In the genomic region with DNA sequence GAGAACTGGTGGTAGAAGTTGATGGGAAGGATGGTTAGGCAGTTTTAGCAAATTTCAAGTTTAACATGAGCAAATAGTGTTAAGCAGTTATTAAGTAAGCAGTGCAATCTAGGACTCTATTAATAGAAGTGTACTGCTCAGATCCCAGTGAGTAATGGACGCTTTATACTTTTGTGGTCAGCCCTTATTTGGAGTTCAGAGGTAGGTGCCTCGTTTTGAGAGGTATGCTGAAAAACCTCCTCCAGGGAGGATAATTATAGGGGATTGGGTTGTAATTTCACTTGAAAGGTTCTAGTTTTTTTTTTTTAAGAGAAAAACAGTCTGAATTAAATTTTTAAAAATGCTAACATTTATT, we compare ENCODE assay signal across 15 cellular contexts. TPM values are rescaled to one million over a fixed set of nuclear protein-coding genes. Genes with fewer than 3 reads are reported as not detected.
DNase-seq lines count a peak whose midpoint lies in the region; ATAC-seq, FAIRE-seq and TF ChIP-seq lines count a peak whose summit lies in the region.
"Had no signal": no experiment of that assay in that cellular context is flagged by ENCODE, and none has a peak within 500 bp of the region (broad histone marks: within the 10 kb centered on the region; RNA-seq: fewer than 3 reads in every experiment).

No MANE protein-coding gene starts in this region.

- peak overlapping the region; percentile 64 for H3K4me3 Mint-ChIP-seq in astrocyte (ENCODE audit: unreplicated experiment)
- H3K4me3 Mint-ChIP-seq: activated naive CD4-positive, alpha-beta T cell treated with anti-CD3 and anti-CD28 coated beads, Interleukin-2, amount 10 ng/mL, durations not matched to agents 7 days and 5 days; type B pancreatic cell had no signal

- H3K27ac ChIP-seq in IMR-90 (ENCODE audit: insufficient read depth, low read length) = no peak overlapping the region
- H3K27ac ChIP-seq in astrocyte (ENCODE audit: low read depth, low read length) = peak overlapping the region; percentile 90
- peak overlapping the region in 9 of 10 donors; percentile 1 to 78 (median 54) for H3K27ac ChIP-seq in heart right ventricle
- H3K27ac ChIP-seq in sigmoid colon = peak overlapping the region; percentile 52 to 83 (median 65)
- H3K27ac ChIP-seq: BLaER1 treated with 17β-estradiol and CSF1 and Interleukin-3, amounts not matched to agents 10 nM and 100 nM; WERI-Rb-1 had no signal

- no peaks in the 10 kb centered on the region for H3K36me3 ChIP-seq in IMR-90 (ENCODE audit: control insufficient read depth, insufficient read depth, low read length)
- H3K36me3 ChIP-seq in astrocyte (ENCODE audit: insufficient read depth, low read length) = no peaks in the 10 kb centered on the region
- no peaks in the 10 kb centered on the region for H3K36me3 ChIP-seq in heart right ventricle
- no peaks in the 10 kb centered on the region for H3K36me3 ChIP-seq in sigmoid colon
- H3K36me3 ChIP-seq: BLaER1 treated with 17β-estradiol and CSF1 and Interleukin-3, amounts not matched to agents 10 nM and 100 nM; WERI-Rb-1 had no signal

- no peaks in the 10 kb centered on the region for H3K9me1 ChIP-seq in IMR-90 (ENCODE audit: insufficient read depth, low read length)

- TF ChIP-seq EP300 in sigmoid colon (IDR thresholded peaks at IDR 0.05) = no peak

- H2AK5ac ChIP-seq in IMR-90 (ENCODE audit: low read depth, low read length) = no peak overlapping the region

- no peaks in the 10 kb centered on the region for H3K79me2 ChIP-seq in astrocyte (ENCODE audit: insufficient read depth, low read length)

- no peaks in the 10 kb centered on the region for H3K9me3 Mint-ChIP-seq in astrocyte (ENCODE audit: unreplicated experiment)
- H3K9me3 Mint-ChIP-seq: activated naive CD4-positive, alpha-beta T cell treated with anti-CD3 and anti-CD28 coated beads, Interleukin-2, amount 10 ng/mL, durations not matched to agents 7 days and 5 days had no signal

- no TSS peak for BruUV-seq in IMR-90 (replicated peaks; lab: Mats Ljungman, UMichigan)

- no peak overlapping the region for H4K5ac ChIP-seq in IMR-90 (ENCODE audit: low read depth, low read length)

- H3K4me3 ChIP-seq in IMR-90 (ENCODE audit: insufficient read depth, low read depth, low read length) (no peak overlapping the region), astrocyte (ENCODE audit: insufficient read depth, low read depth, low read length) (no peak overlapping the region), heart right ventricle (peak overlapping the region in 2 of 10 donors; percentile 5 to 18), sigmoid colon (no peak overlapping the region)
- H3K4me3 ChIP-seq: BLaER1 treated with 17β-estradiol and CSF1 and Interleukin-3, amounts not matched to agents 10 nM and 100 nM had no signal

- in situ Hi-C loops in IMR-90 (cut with MboI; ENCODE audit: low sequenced_read_pairs) = no loop called here

- POLR2A ChIA-PET in IMR-90 (lab: Charles Lee; ENCODE audit: unreplicated experiment) = no interaction called here
- POLR2A ChIA-PET in GM10248 (lab: Yijun Ruan, JAX) = no interaction called here

- peak overlapping the region; percentile 33 for H2BK5ac ChIP-seq in IMR-90 (ENCODE audit: low read depth, low read length, poor library complexity, severe bottlenecking)

- no peak overlapping the region for H3K4ac ChIP-seq in IMR-90 (ENCODE audit: low read depth, low read length)

- no peak overlapping the region for H2AFZ ChIP-seq in IMR-90 (replicated peaks; ENCODE audit: low read length, poor library complexity)
- H2AFZ ChIP-seq in astrocyte (ENCODE audit: low read depth, low read length) = no peak overlapping the region

- H3K4me1 Mint-ChIP-seq in astrocyte (ENCODE audit: low read depth, unreplicated experiment) = peaks cover 21% of the 10 kb centered on the region
- H3K4me1 Mint-ChIP-seq: activated naive CD4-positive, alpha-beta T cell treated with anti-CD3 and anti-CD28 coated beads, Interleukin-2, amount 10 ng/mL, durations not matched to agents 7 days and 5 days had no signal

- H3K23ac ChIP-seq in IMR-90 (ENCODE audit: low read depth, low read length) = no peak overlapping the region

- no peak overlapping the region for H2BK20ac ChIP-seq in IMR-90 (ENCODE audit: low read depth, low read length)

- no peak overlapping the region for H4K91ac ChIP-seq in IMR-90 (ENCODE audit: insufficient read depth, low read depth, low read length)

- H3K9ac ChIP-seq in IMR-90 (ENCODE audit: low read depth, low read length) (no peak overlapping the region), astrocyte (ENCODE audit: low read length) (peak overlapping the region; percentile 29)
- H3K9ac ChIP-seq: BLaER1 treated with 17β-estradiol and CSF1 and Interleukin-3, amounts not matched to agents 10 nM and 100 nM had no signal

- H3K4me2 ChIP-seq in IMR-90 (ENCODE audit: low read depth, low read length) = peak overlapping the region; percentile 51; the same call in 1 of the 2 replicates
- peak overlapping the region; percentile 53 for H3K4me2 ChIP-seq in astrocyte (ENCODE audit: low read length)
- H3K4me2 ChIP-seq: BLaER1 treated with 17β-estradiol and CSF1 and Interleukin-3, amounts not matched to agents 10 nM and 100 nM had no signal

- WGBS in IMR-90 (ENCODE audit: extremely low coverage in 2 of 2, insufficient read length in 1 of 2), 2 experiments = no CpG with 5 or more reads among the region's 2 CpGs
- 26 to 34% methylated on average over 2 of the region's 2 CpGs for WGBS in heart right ventricle, 2 donors
- WGBS in sigmoid colon, 2 donors = 59 to 60% methylated on average over 2 of the region's 2 CpGs

- peak overlapping the region; percentile 95 for H3K27ac Mint-ChIP-seq in astrocyte (ENCODE audit: unreplicated experiment)
- H3K27ac Mint-ChIP-seq: activated naive CD4-positive, alpha-beta T cell treated with anti-CD3 and anti-CD28 coated beads, Interleukin-2, amount 10 ng/mL, durations not matched to agents 7 days and 5 days; type B pancreatic cell had no signal

- no peak overlapping the region for H4K8ac ChIP-seq in IMR-90 (ENCODE audit: low read depth in 2 of 2, low read length in 2 of 2)

- H3K18ac ChIP-seq in IMR-90 (ENCODE audit: low read depth, low read length) = no peak overlapping the region

- FAIRE-seq in astrocyte (lab: Jason Lieb, UNC) = peak; percentile 52

- H3K27me3 ChIP-seq in IMR-90 (ENCODE audit: control insufficient read depth, insufficient read depth, low read length) (no peaks in the 10 kb centered on the region), astrocyte (ENCODE audit: insufficient read depth, low read length) (no peaks in the 10 kb centered on the region), heart right ventricle (no peaks in the 10 kb centered on the region), sigmoid colon (no peaks in the 10 kb centered on the region)
- H3K27me3 ChIP-seq: BLaER1 treated with 17β-estradiol and CSF1 and Interleukin-3, amounts not matched to agents 10 nM and 100 nM had no signal

- no peak overlapping the region for H2BK15ac ChIP-seq in IMR-90 (ENCODE audit: low read depth, low read length)

- 0 out of 2 replicates have a peak overlapping the region, but pooled peaks have one; percentile 8 for H3K14ac ChIP-seq in IMR-90 (replicated peaks; ENCODE audit: low read depth, low read length)

- peaks cover 2% of the 10 kb centered on the region for H3K36me3 Mint-ChIP-seq in astrocyte (ENCODE audit: low read depth, unreplicated experiment)
- H3K36me3 Mint-ChIP-seq: activated naive CD4-positive, alpha-beta T cell treated with anti-CD3 and anti-CD28 coated beads, Interleukin-2, amount 10 ng/mL, durations not matched to agents 7 days and 5 days; type B pancreatic cell had no signal

- TF ChIP-seq RAD21 in IMR-90 (IDR thresholded peaks at IDR 0.05; ENCODE audit: low read length) = no peak

- DNase-seq in IMR-90 (peak; percentile 51), astrocyte (ENCODE audit: low read depth) (peak; percentile 83), heart right ventricle (no peak), sigmoid colon (no peak), GM10248 (ENCODE audit: extremely low spot score) (no peak)
- no peak for DNase-seq in activated T-cell treated with anti-CD3 and anti-CD28 coated beads, Interleukin-2, amount 50 U/mL, for 48 hours
- DNase-seq: activated naive CD4-positive, alpha-beta T cell treated with anti-CD3 and anti-CD28 coated beads, Interleukin-2, amount 10 ng/mL, durations not matched to agents 7 days and 5 days; DMS79 treated with DMSO at 0.1 percent for 48 hours; NCI-H226; stimulated activated CD4-positive, alpha-beta T cell treated with anti-CD3 and anti-CD28 coated beads, Interleukin-2, amount 100 ng/mL, for 24 hours; WERI-Rb-1 had no signal

- TF ChIP-seq CTCF in IMR-90 (conservative IDR thresholded peaks at IDR 0.05; ENCODE audit: low read depth, low read length) (no peak), astrocyte (IDR thresholded peaks at IDR 0.05; ENCODE audit: insufficient read depth, low read depth, low read length) (no peak), heart right ventricle (IDR thresholded peaks at IDR 0.05) (no peak), sigmoid colon (IDR thresholded peaks at IDR 0.05) (no peak), GM10248 (IDR thresholded peaks at IDR 0.05; ENCODE audit: control extremely low read depth, extremely low read depth, low read depth, missing control alignments) (no peak)

- intact Hi-C loops in IMR-90 (cut with micrococcal nuclease) = no loop called here
- intact Hi-C loops in heart right ventricle (cut with DNase I) = no loop called here
- intact Hi-C loops in sigmoid colon (cut with DNase I) = no loop called here

- ATAC-seq in IMR-90 (ENCODE audit: low read depth) = no peak
- ATAC-seq in heart right ventricle = peak; percentile 57 to 89 (median 78)
- no peak for ATAC-seq in GM18858 (IDR thresholded peaks at IDR 0.05; ENCODE audit: unreplicated experiment)
- ATAC-seq: esophagus mucosa had no signal

- H3K79me1 ChIP-seq in IMR-90 (ENCODE audit: low read depth in 1 of 2, low read length in 2 of 2) = no peaks in the 10 kb centered on the region

- TF ChIP-seq POLR2A in IMR-90 (IDR thresholded peaks at IDR 0.05; ENCODE audit: low read depth, low read length) = no peak
- TF ChIP-seq POLR2A in sigmoid colon (IDR thresholded peaks at IDR 0.05) = no peak

- dilution Hi-C loops in IMR-90 (cut with HindIII; ENCODE audit: low sequenced_read_pairs, unreplicated experiment) = no loop called here

- no peaks in the 10 kb centered on the region for H3K27me3 Mint-ChIP-seq in astrocyte (ENCODE audit: low read depth, unreplicated experiment)
- H3K27me3 Mint-ChIP-seq: activated naive CD4-positive, alpha-beta T cell treated with anti-CD3 and anti-CD28 coated beads, Interleukin-2, amount 10 ng/mL, durations not matched to agents 7 days and 5 days; type B pancreatic cell had no signal

- no peak overlapping the region for H2AK9ac ChIP-seq in IMR-90 (replicated peaks; ENCODE audit: low read depth, low read length, poor library complexity)

- H4K20me1 ChIP-seq in IMR-90 (ENCODE audit: insufficient read depth, low read length) = no peaks in the 10 kb centered on the region
- H4K20me1 ChIP-seq in astrocyte (ENCODE audit: insufficient read depth, low read length) = no peaks in the 10 kb centered on the region
- H4K20me1 ChIP-seq: BLaER1 treated with 17β-estradiol and CSF1 and Interleukin-3, amounts not matched to agents 10 nM and 100 nM had no signal

- peaks cover 3% of the 10 kb centered on the region; the same call in 1 of the 2 replicates for H3K4me1 ChIP-seq in IMR-90 (ENCODE audit: control insufficient read depth, insufficient read depth, low read length)
- peaks cover 15% of the 10 kb centered on the region for H3K4me1 ChIP-seq in astrocyte (ENCODE audit: insufficient read depth, low read length)
- peaks cover 0 to 33% (median 19%) of the 10 kb centered on the region in 9 donors for H3K4me1 ChIP-seq in heart right ventricle
- H3K4me1 ChIP-seq in sigmoid colon = peaks cover 0 to 44% (median 34%) of the 10 kb centered on the region in 4 donors
- H3K4me1 ChIP-seq: BLaER1 treated with 17β-estradiol and CSF1 and Interleukin-3, amounts not matched to agents 10 nM and 100 nM had no signal

- no peak overlapping the region for H3K56ac ChIP-seq in IMR-90 (ENCODE audit: extremely low read depth, insufficient read depth, low read length)

- H2BK120ac ChIP-seq in IMR-90 (ENCODE audit: low read depth, low read length) = no peak overlapping the region

- H3K9me3 ChIP-seq in IMR-90 (ENCODE audit: control insufficient read depth, insufficient read depth, low read length) (no peaks in the 10 kb centered on the region), astrocyte (ENCODE audit: insufficient read depth, low read depth, low read length) (no peaks in the 10 kb centered on the region), heart right ventricle (no peaks in the 10 kb centered on the region), sigmoid colon (no peaks in the 10 kb centered on the region)
- H3K9me3 ChIP-seq: BLaER1 treated with 17β-estradiol and CSF1 and Interleukin-3, amounts not matched to agents 10 nM and 100 nM had no signal

- CTCF ChIA-PET in IMR-90 (lab: Yijun Ruan, JAX) = no interaction called here
- CTCF ChIA-PET in GM10248 (lab: Yijun Ruan, JAX) = no interaction called here

RNA-seq across cellular contexts. Expression of a gene that starts 33.5 kb away (rescaled TPM):
- total RNA-seq in IMR-90 (2012; rRNA removed) (3.9 and 4.3 TPM in 2 replicates), astrocyte (2.1 and 2.3 TPM in 2 replicates), heart right ventricle (10 to 100 TPM; 17.8 to 34.1 (median 21.0) TPM), sigmoid colon (10 to 100 TPM; 42.9 to 84.9 (median 50.5) TPM)
- polyA plus RNA-seq in IMR-90 (2012; rRNA removed) (0.37 and 0.74 TPM in 2 replicates), heart right ventricle (1 to 10 TPM in 1 of 2 donors, under 1 TPM in 1; 0.96 to 3.4 TPM), sigmoid colon (1 to 10 TPM in 2 of 3 donors, under 1 TPM in 1; 0.46 to 2.4 (median 1.3) TPM)
- 0.05 and 0.10 TPM in 2 replicates for polyA plus RNA-seq in IMR-90 (2012; cell fraction: cytosol; rRNA removed)
- polyA plus RNA-seq in IMR-90 (2012; cell fraction: nucleus; rRNA removed; ENCODE audit: low replicate concordance) = 0.33 and 1.6 TPM in 2 replicates

Comparison
In these comparisons a context has a peak if more than half of its experiments do, and no peak if none do; other contexts are left out.
1. ATAC-seq: peak in heart right ventricle (8 of 8); none in IMR-90 (single experiment) and GM18858 (single experiment).
2. DNase-seq: peak in IMR-90 (single experiment) and astrocyte (single experiment); none in heart right ventricle (0 of 2), sigmoid colon (single experiment), GM10248 (single experiment) and activated T-cell treated with anti-CD3 and anti-CD28 coated beads, Interleukin-2, amount 50 U/mL, for 48 hours (0 of 2).